8 cellular contexts compared by ENCODE assay signal in the genomic region with DNA sequence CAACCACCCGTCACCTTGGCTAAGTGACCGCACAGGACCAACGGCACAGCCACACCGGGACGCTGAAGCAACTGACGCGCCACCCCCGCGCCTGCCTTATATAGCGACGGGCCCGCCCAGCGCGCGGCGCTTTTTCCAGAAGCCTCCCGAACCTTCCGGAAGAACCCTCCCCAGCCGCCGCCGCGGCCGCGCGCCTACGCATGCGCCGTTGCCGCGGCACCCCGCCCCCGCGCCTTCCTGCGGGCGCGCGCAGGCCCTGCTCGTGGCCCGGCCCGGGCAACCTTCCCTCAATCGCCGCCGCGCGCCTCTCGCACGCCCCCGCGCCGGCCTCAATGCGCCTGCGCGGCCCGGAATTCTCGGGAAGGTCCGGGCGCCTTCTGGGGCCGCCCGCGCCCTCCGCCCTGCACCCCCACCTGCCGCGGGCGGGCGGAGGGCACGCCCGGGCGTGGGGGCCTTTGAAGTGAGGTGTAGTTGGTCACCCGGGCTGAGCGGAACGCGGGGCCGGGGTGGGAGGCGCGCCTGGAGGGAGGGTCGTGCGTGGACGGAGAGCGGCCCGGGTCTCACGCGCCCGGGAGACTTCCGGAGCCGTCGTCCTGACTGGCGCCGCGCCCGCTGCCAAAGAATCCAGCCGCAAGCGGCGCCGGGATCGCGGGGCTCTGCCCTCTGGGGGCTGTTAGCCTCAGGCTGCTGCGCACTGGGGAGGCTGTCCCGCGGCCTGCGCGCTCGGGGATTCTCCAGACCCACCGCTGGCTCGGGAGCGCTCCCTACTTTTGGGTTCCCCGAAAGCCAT. TPM values are rescaled to one million over a fixed set of nuclear protein-coding genes. Genes with fewer than 3 reads are reported as not detected.
DNase-seq lines count a peak whose midpoint lies in the region; ATAC-seq and TF ChIP-seq lines count a peak whose summit lies in the region.

TSS of gene HSP90AA1 (minus strand) at position 73 of the 790 bp plus-strand sequence. CDS start 666 bp downstream, outside the sequence.

- H3K79me2 ChIP-seq in PC-9 (ENCODE audit: low read depth), result peaks cover 57% of the 10 kb centered on the region

- in situ Hi-C loops in KBM-7 (cut with MboI; ENCODE audit: low pct_unique_long_range_greater_than_20kb, low sequenced_read_pairs), result no loop called here

- H3K36me3 ChIP-seq in PC-9 (ENCODE audit: low read depth) (peaks cover 41% of the 10 kb centered on the region), muscle layer of colon (ENCODE audit: insufficient read depth, low read length) (peaks cover 37% of the 10 kb centered on the region)

- H3K27ac ChIP-seq in PC-9 (peak within 1 kb of the TSS; percentile 82), muscle layer of colon (ENCODE audit: low read depth, low read length) (peak within 1 kb of the TSS; percentile 95)

- ATAC-seq in GM21619 (IDR thresholded peaks at IDR 0.05; ENCODE audit: unreplicated experiment), result peak; percentile 62

- peaks cover 41% of the 10 kb centered on the region for H4K20me1 ChIP-seq in PC-9 (ENCODE audit: insufficient read depth)

- no TSS peak for BruUV-seq in PC-9 (replicated peaks; lab: Mats Ljungman, UMichigan)

- peak; percentile 97 for TF ChIP-seq POLR2A in erythroblast (IDR thresholded peaks at IDR 0.05; ENCODE audit: low read length)

- H3K27me3 ChIP-seq in PC-9 (ENCODE audit: insufficient read depth, low read depth), result no peaks in the 10 kb centered on the region
- no peaks in the 10 kb centered on the region for H3K27me3 ChIP-seq in muscle layer of colon (ENCODE audit: control insufficient read depth in 1 of 2, insufficient read depth in 2 of 2, low read length in 2 of 2)

- peaks cover 41% of the 10 kb centered on the region for H3K4me1 ChIP-seq in PC-9 (replicated peaks; ENCODE audit: insufficient read depth)
- H3K4me1 ChIP-seq in muscle layer of colon (ENCODE audit: insufficient read depth, low read length), result peaks cover 33% of the 10 kb centered on the region

- intact Hi-C loops in PC-9 (cut with micrococcal nuclease; ENCODE audit: unreplicated experiment), result loop anchor here (1.0 to 10.0 kb wide), 6 partner anchors 16 to 1248 kb away; partner anchors contain the start of genes EIF5 and WDR20

- peak within 1 kb of the TSS; percentile 98 for H3K9ac ChIP-seq in muscle layer of colon (ENCODE audit: low read length)

- no peaks in the 10 kb centered on the region for H3K9me3 ChIP-seq in PC-9 (ENCODE audit: insufficient read depth, low read depth)
- H3K9me3 ChIP-seq in muscle layer of colon (ENCODE audit: low read length), result no peaks in the 10 kb centered on the region

- peak; percentile 31 for DNase-seq in DMS153 treated with DMSO at 0.1 percent for 48 hours (lab: John Stamatoyannopoulos, UW; ENCODE audit: unreplicated experiment)
- DNase-seq in KBM-7, result peak; percentile 94
- DNase-seq in PC-9, result peak; percentile 88 to 100
- peak; percentile 97 for DNase-seq in activated T-cell treated with anti-CD3 and anti-CD28 coated beads, Interleukin-2, amount 50 U/mL, for 1 hour
- DNase-seq in erythroblast (lab: John Stamatoyannopoulos, UW), result peak; percentile 96 to 98
- peak; percentile 96 to 97 for DNase-seq in stimulated activated CD8-positive, alpha-beta memory T cell treated with anti-CD3 and anti-CD28 coated beads, Interleukin-7, amount 100 ng/mL, for 1 hour (ENCODE audit: low read depth in 2 of 2)

- CTCF ChIA-PET in PC-9 (lab: Charles Lee), result interaction anchor here (0.5 to 1.7 kb wide), 4 partner anchors 10 to 112 kb away, joined by 3 to 17 read pairs (median 6); no protein-coding TSS in a partner anchor

- H3K4me3 ChIP-seq in PC-9 (peak within 1 kb of the TSS; percentile 89), muscle layer of colon (ENCODE audit: low read depth in 1 of 2, low read length in 2 of 2) (peak within 1 kb of the TSS; percentile 83 to 90)

- H2AFZ ChIP-seq in PC-9, result peak within 1 kb of the TSS; percentile 92

- H3F3A ChIP-seq in PC-9 (ENCODE audit: insufficient read depth, low read depth), result peaks cover 48% of the 10 kb centered on the region

- H3K9me2 ChIP-seq in PC-9 (ENCODE audit: insufficient read depth), result no peaks in the 10 kb centered on the region

- POLR2A ChIA-PET in PC-9 (lab: Charles Lee; ENCODE audit: unreplicated experiment), result interaction anchor here (0.7 to 0.9 kb wide), 6 partner anchors 10 to 326 kb away, joined by 5 to 42 read pairs (median 24); no protein-coding TSS in a partner anchor

- H3K4me2 ChIP-seq in PC-9, result peak within 1 kb of the TSS; percentile 93

- peak; percentile 28; the same call in 1 of the 2 replicates for TF ChIP-seq CTCF in PC-9 (conservative IDR thresholded peaks at IDR 0.05)

RNA-seq across cellular contexts. Expression of gene HSP90AA1, which starts in this region (rescaled TPM):
- total RNA-seq in PC-9 (2021), result 1,314 and 1,931 TPM in 2 replicates

Comparison
In these comparisons a context has a peak if more than half of its experiments do, and no peak if none do; other contexts are left out.
1. Peak in every context shown above with its lines: DNase-seq, ATAC-seq, H3K4me3 ChIP-seq and H3K27ac ChIP-seq.
2. DNase-seq: peak in every context shown above with its lines; median percentile 97 in activated T-cell treated with anti-CD3 and anti-CD28 coated beads, Interleukin-2, amount 50 U/mL, for 1 hour; 97 in erythroblast; 96 in stimulated activated CD8-positive, alpha-beta memory T cell treated with anti-CD3 and anti-CD28 coated beads, Interleukin-7, amount 100 ng/mL, for 1 hour; 94 in KBM-7; 94 in PC-9; 31 in DMS153 treated with DMSO at 0.1 percent for 48 hours.